Comparison of ENCODE assay signal across 13 cellular contexts in the genomic region with DNA sequence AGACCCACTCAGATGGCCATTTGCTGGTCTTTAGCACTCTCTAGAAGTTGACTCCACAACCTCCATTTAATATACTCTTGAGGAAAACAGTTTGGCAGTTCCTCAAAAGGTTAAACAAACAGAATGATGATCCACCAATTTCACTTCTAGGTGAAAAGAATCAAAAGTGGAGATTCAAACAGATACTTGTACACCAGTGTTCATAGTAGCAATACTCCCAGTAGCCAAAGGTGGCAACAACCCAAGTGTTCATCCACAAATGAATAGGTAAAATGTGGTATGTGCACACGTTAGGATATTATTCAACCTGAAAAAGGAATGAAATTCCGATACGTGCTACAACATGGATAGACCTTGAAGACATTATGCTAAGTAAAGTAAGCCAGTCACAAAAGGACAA. TPM values are rescaled to one million over a fixed set of nuclear protein-coding genes. Genes with fewer than 3 reads are reported as not detected.
DNase-seq lines count a peak whose midpoint lies in the region; ATAC-seq and TF ChIP-seq lines count a peak whose summit lies in the region.
"Had no signal": no experiment of that assay in that cellular context is flagged by ENCODE, and none has a peak within 500 bp of the region (broad histone marks: within the 10 kb centered on the region; RNA-seq: fewer than 3 reads in every experiment).

No MANE protein-coding gene starts in this region.

- peaks cover 95% of the 10 kb centered on the region for H4K20me1 ChIP-seq in smooth muscle cell (ENCODE audit: low read depth)

- no peak for DNase-seq in activated T-cell treated with anti-CD3 and anti-CD28 coated beads, Interleukin-2, amount 50 U/mL, for 24 hours
- DNase-seq in activated T-cell treated with anti-CD3 and anti-CD28 coated beads, Interleukin-2, amount 50 U/mL, for 1 hour, result no peak
- DNase-seq in NAMALWA (ENCODE audit: low spot score) (peak; percentile 57), dorsolateral prefrontal cortex (no peak), smooth muscle cell (lab: John Stamatoyannopoulos, UW; ENCODE audit: unreplicated experiment) (no peak), GM03348 (ENCODE audit: low spot score) (no peak)
- DNase-seq: DMS79, gastrocnemius medialis, kidney glomerular epithelial cell had no signal

- H3K27me3 ChIP-seq in dorsolateral prefrontal cortex (no peaks in the 10 kb centered on the region), smooth muscle cell (ENCODE audit: low read depth) (no peaks in the 10 kb centered on the region)
- H3K27me3 ChIP-seq: gastrocnemius medialis, neutrophil, vagina had no signal

- H3K4me3 Mint-ChIP-seq in activated T-cell treated with anti-CD3 and anti-CD28 coated beads, Interleukin-2, amount 50 U/mL, for 24 hours, result no peak overlapping the region

- H3K4me1 Mint-ChIP-seq in activated T-cell treated with anti-CD3 and anti-CD28 coated beads, Interleukin-2, amount 50 U/mL, for 24 hours (ENCODE audit: low read depth), result peaks cover 76% of the 10 kb centered on the region

- H3K27ac ChIP-seq in dorsolateral prefrontal cortex (peak overlapping the region in 38 of 59 donors; percentile 1 to 73 (median 46)), smooth muscle cell (ENCODE audit: low read depth) (peak overlapping the region; percentile 20)
- H3K27ac ChIP-seq: neutrophil, vagina had no signal

- H3K4me3 ChIP-seq in dorsolateral prefrontal cortex, result peak overlapping the region in 6 of 59 donors; percentile 5 to 39 (median 12)
- H3K4me3 ChIP-seq in smooth muscle cell, result no peak overlapping the region
- H3K4me3 ChIP-seq: gastrocnemius medialis, vagina had no signal

- no peak for ATAC-seq in HG03520 (IDR thresholded peaks at IDR 0.05; ENCODE audit: unreplicated experiment)
- no peak for ATAC-seq in HG03442 (IDR thresholded peaks at IDR 0.05; ENCODE audit: unreplicated experiment)
- ATAC-seq: gastrocnemius medialis had no signal

- H3K79me2 ChIP-seq in smooth muscle cell (ENCODE audit: low read depth), result peaks cover 96% of the 10 kb centered on the region

- H3K27ac Mint-ChIP-seq in activated T-cell treated with anti-CD3 and anti-CD28 coated beads, Interleukin-2, amount 50 U/mL, for 24 hours, result peak overlapping the region; percentile 80

- H3K4me2 ChIP-seq in smooth muscle cell, result peak overlapping the region; percentile 77

- peaks cover 74% of the 10 kb centered on the region for H3K36me3 Mint-ChIP-seq in activated T-cell treated with anti-CD3 and anti-CD28 coated beads, Interleukin-2, amount 50 U/mL, for 24 hours (ENCODE audit: low read depth)

- no peak overlapping the region for H3K9ac ChIP-seq in smooth muscle cell (ENCODE audit: low read depth)

- TF ChIP-seq CTCF in dorsolateral prefrontal cortex (IDR thresholded peaks at IDR 0.05 in 54 of 56, conservative IDR thresholded peaks at IDR 0.05 in 2 of 56; ENCODE audit: low read depth in 1 of 56, partially characterized antibody in 56 of 56) (peak in 2 of 56 donors; percentile 5 to 12), smooth muscle cell (IDR thresholded peaks at IDR 0.05; ENCODE audit: borderline replicate concordance, insufficient read depth, poor library complexity, severe bottlenecking) (no peak)

- peaks cover 19% of the 10 kb centered on the region for H3K4me1 ChIP-seq in smooth muscle cell (ENCODE audit: low read depth)

- WGBS in smooth muscle cell (ENCODE audit: low lambda C conversion rate), result 96% methylated on average over 3 of the region's 3 CpGs

- H3K9me3 Mint-ChIP-seq in activated T-cell treated with anti-CD3 and anti-CD28 coated beads, Interleukin-2, amount 50 U/mL, for 24 hours, result no peaks in the 10 kb centered on the region

- H3K27me3 Mint-ChIP-seq in activated T-cell treated with anti-CD3 and anti-CD28 coated beads, Interleukin-2, amount 50 U/mL, for 24 hours, result no peaks in the 10 kb centered on the region

- H3F3A ChIP-seq in smooth muscle cell (ENCODE audit: low read depth), result peaks cover 17% of the 10 kb centered on the region

- H3K36me3 ChIP-seq in smooth muscle cell (ENCODE audit: low read depth), result no peaks in the 10 kb centered on the region
- H3K36me3 ChIP-seq: neutrophil had no signal

- H3K9me3 ChIP-seq in smooth muscle cell (replicated peaks; ENCODE audit: low read depth), result no peaks in the 10 kb centered on the region
- H3K9me3 ChIP-seq: gastrocnemius medialis, neutrophil, vagina had no signal

- H2AFZ ChIP-seq in smooth muscle cell (ENCODE audit: low read depth), result no peak overlapping the region

- intact Hi-C loops in dorsolateral prefrontal cortex (cut with DNase I), result no loop called here

RNA-seq across cellular contexts. Expression of gene PRCC, which starts 6.3 kb away (rescaled TPM):
- total RNA-seq in dorsolateral prefrontal cortex (10 to 100 TPM; 46.7 to 90.4 (median 66.7) TPM), smooth muscle cell (31.0 and 37.7 TPM in 2 replicates)
- polyA plus RNA-seq in smooth muscle cell, result 68.1 and 68.7 TPM in 2 replicates

RNA-seq across cellular contexts. Expression of gene HDGF, which starts 22.1 kb away (rescaled TPM):
- total RNA-seq in dorsolateral prefrontal cortex (100 to 1,000 TPM in 98 of 120 experiments, 10 to 100 TPM in 22; 83.7 to 170 (median 109) TPM), smooth muscle cell (88.4 and 97.2 TPM in 2 replicates)
- 109 and 134 TPM in 2 replicates for polyA plus RNA-seq in smooth muscle cell

RNA-seq across cellular contexts. Expression of gene MRPL24, which starts 32.7 kb away (rescaled TPM):
- total RNA-seq in dorsolateral prefrontal cortex, result 10 to 100 TPM; 38.0 to 78.2 (median 53.2) TPM
- total RNA-seq in smooth muscle cell, result 16.5 and 29.3 TPM in 2 replicates
- polyA plus RNA-seq in smooth muscle cell, result 68.6 and 79.6 TPM in 2 replicates

RNA-seq across cellular contexts. Expression of gene SH2D2A, which starts 43.0 kb away (rescaled TPM):
- total RNA-seq in dorsolateral prefrontal cortex (1 to 10 TPM in 28 of 120 experiments, under 1 TPM in 57, not detected in 35; 0.25 to 3.8 (median 0.84) TPM), smooth muscle cell (10.2 and 14.4 TPM in 2 replicates)
- polyA plus RNA-seq in smooth muscle cell, result 36.9 and 38.2 TPM in 2 replicates

RNA-seq across cellular contexts. Expression of gene ISG20L2, which starts 45.0 kb away (rescaled TPM):
- total RNA-seq in dorsolateral prefrontal cortex (10 to 100 TPM; 16.3 to 48.9 (median 30.2) TPM), smooth muscle cell (13.8 and 20.3 TPM in 2 replicates)
- polyA plus RNA-seq in smooth muscle cell, result 17.4 and 19.2 TPM in 2 replicates
